Comparison of ENCODE assay signal across 13 cellular contexts in the genomic region with DNA sequence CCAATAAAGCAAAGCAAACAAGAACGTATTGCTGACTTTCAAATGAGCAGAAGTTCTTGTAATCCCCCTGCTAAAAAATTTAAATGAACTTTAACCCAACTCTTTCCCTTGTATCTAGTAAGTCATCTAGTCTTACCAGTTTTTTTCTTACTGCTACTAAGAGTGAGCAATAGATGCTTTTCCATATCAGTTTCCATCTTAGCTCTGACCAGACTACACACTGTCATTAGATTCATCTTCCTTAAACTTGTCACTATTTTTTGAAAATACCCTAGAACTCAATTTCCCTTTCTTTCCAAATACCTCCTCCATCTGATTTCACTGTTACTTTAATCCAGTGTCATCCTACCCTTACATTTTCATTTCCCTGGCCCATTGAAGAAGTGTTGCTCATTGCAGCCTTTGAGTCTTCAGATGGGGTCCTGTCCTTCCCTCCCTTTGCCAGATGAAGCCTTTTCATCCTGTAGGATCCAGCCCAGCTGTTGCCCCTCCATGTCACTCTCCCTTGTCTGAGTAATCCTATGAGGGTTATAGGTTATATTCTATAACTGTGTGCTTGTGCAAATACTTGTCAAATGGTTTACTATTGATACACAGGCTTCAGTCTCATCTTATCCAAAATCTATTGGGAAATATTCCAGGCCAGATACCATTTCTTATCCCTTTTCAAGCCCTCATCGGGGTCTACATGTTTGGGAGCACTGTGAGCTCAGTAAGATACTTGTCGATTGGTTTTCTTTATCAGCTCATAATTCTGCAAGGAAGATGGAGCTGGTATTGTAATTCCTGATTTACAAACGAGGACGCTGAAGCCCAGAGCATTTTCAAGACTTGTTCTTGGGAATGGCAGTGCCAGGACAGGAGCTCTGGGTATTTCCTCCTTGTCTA. TPM values are rescaled to one million over a fixed set of nuclear protein-coding genes. Genes with fewer than 3 reads are reported as not detected.
DNase-seq lines count a peak whose midpoint lies in the region; ATAC-seq, FAIRE-seq and TF ChIP-seq lines count a peak whose summit lies in the region.
"Had no signal": no experiment of that assay in that cellular context is flagged by ENCODE, and none has a peak within 500 bp of the region (broad histone marks: within the 10 kb centered on the region; RNA-seq: fewer than 3 reads in every experiment).

No MANE protein-coding gene starts in this region.

- H3K36me3 ChIP-seq in osteoblast (ENCODE audit: insufficient read depth, low read length) = no peaks in the 10 kb centered on the region
- H3K36me3 ChIP-seq: lower lobe of right lung, thoracic aorta, WERI-Rb-1 had no signal

- intact Hi-C loops in activated CD4-positive, alpha-beta T cell treated with anti-CD3 and anti-CD28 coated beads for 36 hours (cut with DNase I, micrococcal nuclease) = loop anchor here (1.0 to 5.0 kb wide), 9 partner anchors 29 to 762 kb away; partner anchors contain the start of gene CCDC7 (in 1 of the 2)

- H3K9me3 Mint-ChIP-seq in activated CD4-positive, alpha-beta T cell treated with anti-CD3 and anti-CD28 coated beads for 36 hours (ENCODE audit: low read depth) = no peaks in the 10 kb centered on the region
- H3K9me3 Mint-ChIP-seq in activated naive CD4-positive, alpha-beta T cell treated with anti-CD3 and anti-CD28 coated beads, Interleukin-2, amount 50 U/mL, for 72 hours = no peaks in the 10 kb centered on the region
- H3K9me3 Mint-ChIP-seq in naive thymus-derived CD8-positive, alpha-beta T cell = no peaks in the 10 kb centered on the region

- no peaks in the 10 kb centered on the region for H3K36me3 Mint-ChIP-seq in activated CD4-positive, alpha-beta T cell treated with anti-CD3 and anti-CD28 coated beads for 36 hours (ENCODE audit: low read depth)
- no peaks in the 10 kb centered on the region for H3K36me3 Mint-ChIP-seq in activated naive CD4-positive, alpha-beta T cell treated with anti-CD3 and anti-CD28 coated beads, Interleukin-2, amount 50 U/mL, for 72 hours
- H3K36me3 Mint-ChIP-seq in naive thymus-derived CD8-positive, alpha-beta T cell = no peaks in the 10 kb centered on the region

- peak overlapping the region; percentile 80 for H3K4me2 ChIP-seq in osteoblast (ENCODE audit: insufficient read depth, low read length)

- H3K4me1 ChIP-seq in osteoblast (ENCODE audit: insufficient read depth, low read length) = peaks cover 44% of the 10 kb centered on the region

- H3K27ac Mint-ChIP-seq in activated CD4-positive, alpha-beta T cell treated with anti-CD3 and anti-CD28 coated beads for 36 hours = peak overlapping the region; percentile 38
- peak overlapping the region; percentile 6 to 19 for H3K27ac Mint-ChIP-seq in activated naive CD4-positive, alpha-beta T cell treated with anti-CD3 and anti-CD28 coated beads, Interleukin-2, amount 50 U/mL, for 72 hours
- H3K27ac Mint-ChIP-seq in naive thymus-derived CD8-positive, alpha-beta T cell = peak overlapping the region in 4 of 10 donors; percentile 27 to 93 (median 60)

- H4K20me1 ChIP-seq in osteoblast (ENCODE audit: insufficient read depth, low read length) = no peaks in the 10 kb centered on the region

- peak; percentile 61 for ATAC-seq in activated CD4-positive, alpha-beta T cell treated with anti-CD3 and anti-CD28 coated beads for 36 hours
- ATAC-seq in activated naive CD4-positive, alpha-beta T cell treated with anti-CD3 and anti-CD28 coated beads, Interleukin-2, amount 50 U/mL, for 72 hours = peak; percentile 8 to 64
- ATAC-seq in naive thymus-derived CD8-positive, alpha-beta T cell = no peak

- peaks cover 9% of the 10 kb centered on the region for H3K79me2 ChIP-seq in osteoblast (ENCODE audit: insufficient read depth, low read length)

- no peaks in the 10 kb centered on the region for H3K27me3 ChIP-seq in osteoblast (ENCODE audit: insufficient read depth, low read length)

- no peaks in the 10 kb centered on the region for H3K9me3 ChIP-seq in osteoblast (ENCODE audit: low read depth, low read length)
- H3K9me3 ChIP-seq: lower lobe of right lung, thoracic aorta had no signal

- CTCF ChIA-PET in activated CD4-positive, alpha-beta T cell treated with anti-CD3 and anti-CD28 coated beads for 36 hours (lab: Charles Lee) = interaction anchor here (0.6 to 3.0 kb wide), 58 partner anchors 7 to 1845 kb away, joined by 3 to 18 read pairs (median 4); no protein-coding TSS in a partner anchor

- peak overlapping the region; percentile 49 for H3K4me3 ChIP-seq in osteoblast (ENCODE audit: insufficient read depth, low read length)
- H3K4me3 ChIP-seq: lower lobe of right lung had no signal

- no peak for TF ChIP-seq CTCF in osteoblast (IDR thresholded peaks at IDR 0.05; ENCODE audit: extremely low read depth, low read depth, low read length)

- H3K4me1 Mint-ChIP-seq in activated CD4-positive, alpha-beta T cell treated with anti-CD3 and anti-CD28 coated beads for 36 hours = peaks cover 41% of the 10 kb centered on the region
- peaks cover 8 to 49% (median 26%) of the 10 kb centered on the region in 4 donors for H3K4me1 Mint-ChIP-seq in naive thymus-derived CD8-positive, alpha-beta T cell

- peak overlapping the region; percentile 71 for H3K27ac ChIP-seq in osteoblast (ENCODE audit: low read depth, low read length)
- H3K27ac ChIP-seq: thoracic aorta, WERI-Rb-1 had no signal

- peak; percentile 4 for FAIRE-seq in HTR-8/SVneo (lab: Jason Lieb, UNC)

- peak overlapping the region; percentile 38 for H2AFZ ChIP-seq in osteoblast (ENCODE audit: low read length)

- peaks cover 7% of the 10 kb centered on the region for H3K27me3 Mint-ChIP-seq in activated CD4-positive, alpha-beta T cell treated with anti-CD3 and anti-CD28 coated beads for 36 hours
- H3K27me3 Mint-ChIP-seq in naive thymus-derived CD8-positive, alpha-beta T cell = peaks cover 0 to 32% (median 7%) of the 10 kb centered on the region in 5 donors

- no peak overlapping the region for H3K4me3 Mint-ChIP-seq in activated CD4-positive, alpha-beta T cell treated with anti-CD3 and anti-CD28 coated beads for 36 hours
- peak overlapping the region in 2 of 10 donors; percentile 21 to 67 for H3K4me3 Mint-ChIP-seq in naive thymus-derived CD8-positive, alpha-beta T cell

- POLR2A ChIA-PET in activated CD4-positive, alpha-beta T cell treated with anti-CD3 and anti-CD28 coated beads for 36 hours (lab: Charles Lee) = interaction anchor here (0.6 to 1.4 kb wide), 2 partner anchors 107 to 136 kb away, joined by 3 to 9 read pairs; no protein-coding TSS in a partner anchor
- POLR2A ChIA-PET in naive thymus-derived CD8-positive, alpha-beta T cell (lab: Charles Lee) = interaction anchor here (0.6 to 1.6 kb wide), 3 partner anchors 121 to 564 kb away, joined by 3 to 5 read pairs (median 5); partner anchors contain the start of gene CCDC7

- no peak for DNase-seq in activated CD4-positive, alpha-beta T cell treated with anti-CD3 and anti-CD28 coated beads for 36 hours
- DNase-seq in activated CD4-positive, alpha-beta T cell treated with anti-CD3 and anti-CD28 coated beads for 48 hours = no peak
- DNase-seq in HTR-8/SVneo (ENCODE audit: insufficient read length, low spot score) (no peak), osteoblast (ENCODE audit: insufficient read length, low spot score, missing footprints) (peak; percentile 76), EL (no peak), NOMO-1 treated with DMSO at 0.1 percent for 48 hours (lab: John Stamatoyannopoulos, UW; ENCODE audit: unreplicated experiment) (no peak)
- no peak for DNase-seq in activated naive CD4-positive, alpha-beta T cell treated with anti-CD3 and anti-CD28 coated beads, Interleukin-2, amount 50 U/mL, for 72 hours (ENCODE audit: low spot score in 2 of 2)
- DNase-seq in naive thymus-derived CD8-positive, alpha-beta T cell = no peak
- DNase-seq: activated gamma-delta T cell, lower lobe of right lung, NCI-H524 treated with DMSO at 0.1 percent for 48 hours had no signal

RNA-seq across cellular contexts. Expression of gene ITGB1, which starts 51.5 kb away (rescaled TPM):
- 10 to 100 TPM; 57.6 to 68.9 TPM for total RNA-seq in activated CD4-positive, alpha-beta T cell treated with anti-CD3 and anti-CD28 coated beads for 36 hours
- total RNA-seq in activated naive CD4-positive, alpha-beta T cell treated with anti-CD3 and anti-CD28 coated beads, Interleukin-2, amount 50 U/mL, for 72 hours = 10 to 100 TPM; 37.4 to 74.7 TPM
- total RNA-seq in osteoblast = 1,572 and 1,742 TPM in 2 replicates
- 10 to 100 TPM; 34.2 to 34.6 TPM for total RNA-seq in naive thymus-derived CD8-positive, alpha-beta T cell
- 100 to 1,000 TPM in 1 of 3 donors, 10 to 100 TPM in 2; 26.1 to 107 (median 28.9) TPM for polyA plus RNA-seq in naive thymus-derived CD8-positive, alpha-beta T cell

Comparison
In these comparisons a context has a peak if more than half of its experiments do, and no peak if none do; other contexts are left out.
1. ATAC-seq: peak in activated CD4-positive, alpha-beta T cell treated with anti-CD3 and anti-CD28 coated beads for 36 hours (single experiment) and activated naive CD4-positive, alpha-beta T cell treated with anti-CD3 and anti-CD28 coated beads, Interleukin-2, amount 50 U/mL, for 72 hours (2 of 2); none in naive thymus-derived CD8-positive, alpha-beta T cell (0 of 2).
2. RNA of gene ITGB1, which starts 51.5 kb away (total RNA-seq): 1,572 to 1,742 TPM in osteoblast; 37.4 to 74.7 TPM in activated naive CD4-positive, alpha-beta T cell treated with anti-CD3 and anti-CD28 coated beads, Interleukin-2, amount 50 U/mL, for 72 hours, 57.6 to 68.9 TPM in activated CD4-positive, alpha-beta T cell treated with anti-CD3 and anti-CD28 coated beads for 36 hours and 34.2 to 34.6 TPM in naive thymus-derived CD8-positive, alpha-beta T cell; every median in the first group is over 10 times any median in the second.